ENCODE assay signal across 1 cellular context in the genomic region with DNA sequence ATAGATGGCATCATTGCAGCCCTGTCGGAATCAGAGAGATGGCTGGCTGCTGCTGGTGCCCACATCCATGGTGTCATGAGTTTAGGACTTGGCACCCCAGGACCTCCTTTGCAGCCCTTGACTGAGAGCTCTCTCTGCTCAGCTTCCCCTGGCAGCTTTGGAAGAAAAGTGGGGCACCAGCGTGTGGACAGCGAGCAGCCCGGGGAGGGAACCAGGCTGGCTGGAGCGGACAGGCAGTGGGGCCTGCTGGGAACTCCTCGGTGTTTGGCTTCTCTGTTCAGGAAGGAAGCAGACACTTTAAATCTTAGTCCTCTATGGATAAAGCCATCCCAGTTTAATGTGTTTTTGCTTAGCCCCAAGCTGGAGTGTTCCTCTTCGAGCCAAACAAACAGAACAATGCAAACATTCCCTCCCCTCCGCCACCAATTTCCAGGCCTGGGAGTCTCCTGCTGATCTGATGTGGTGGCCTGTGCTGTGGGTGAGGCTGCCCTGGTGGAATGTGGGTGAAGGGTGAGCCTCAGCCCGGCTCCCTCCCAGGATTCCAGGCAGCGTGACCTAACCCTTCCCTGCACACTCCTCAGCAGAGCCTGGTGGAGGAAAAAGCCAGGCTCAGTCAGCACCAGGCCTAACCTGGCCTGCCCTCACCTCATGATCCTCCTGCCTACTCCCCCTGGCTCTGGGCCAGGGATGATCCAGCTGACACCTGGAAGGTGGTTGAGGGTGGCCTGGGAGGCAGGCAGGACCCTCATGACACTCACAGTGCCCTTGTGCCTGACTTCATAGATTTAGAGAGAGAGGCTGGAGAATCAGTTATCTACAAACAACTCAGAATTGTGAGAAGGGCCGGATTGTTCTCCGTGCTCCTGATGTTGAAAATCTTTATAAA.
A peak's percentile ranks its signal among the peaks of the same experiment; 100 is the strongest.
TF ChIP-seq lines count a peak whose summit lies in the region.

No MANE protein-coding gene starts in this region.

TF ChIP-seq in HepG2, 621 proteins besides CTCF, POLR2A, EP300 and RAD21 (continues in another document):
- TF ChIP-seq ZNF782 (CRISPR knock-in tag; IDR thresholded peaks at IDR 0.05; ENCODE audit: borderline replicate concordance) (no peak), REPIN1 (CRISPR knock-in tag; IDR thresholded peaks at IDR 0.05; ENCODE audit: borderline replicate concordance, low read depth) (0 out of 2 replicates have a peak, but pooled peaks have one; percentile 21), JUND (CRISPR knock-in tag; IDR thresholded peaks at IDR 0.05) (no peak), ELF3 (CRISPR knock-in tag; IDR thresholded peaks at IDR 0.05) (0 out of 2 replicates have a peak, but pooled peaks have one; percentile 24), HCFC1 (IDR thresholded peaks at IDR 0.05; ENCODE audit: low read depth, low read length) (no peak; the same call in 1 of the 2 replicates), ZSCAN22 (CRISPR knock-in tag; IDR thresholded peaks at IDR 0.05) (no peak), HNF4A (CRISPR knock-in tag; IDR thresholded peaks at IDR 0.05) (no peak), ZNF225 (CRISPR knock-in tag; IDR thresholded peaks at IDR 0.05) (no peak; the same call in 1 of the 2 replicates), TEAD3 (CRISPR knock-in tag; optimal IDR thresholded peaks at IDR 0.05; ENCODE audit: borderline replicate concordance) (peak; percentile 88), FOSL2 (CRISPR knock-in tag; IDR thresholded peaks at IDR 0.05) (peak; percentile 48; the same call in 1 of the 2 replicates), ZNF136 (CRISPR knock-in tag; IDR thresholded peaks at IDR 0.05; ENCODE audit: low read depth) (no peak), SOX6 (IDR thresholded peaks at IDR 0.05) (no peak), SOX6 (CRISPR knock-in tag; IDR thresholded peaks at IDR 0.05) (peak; percentile 60), ZFX (CRISPR knock-in tag; IDR thresholded peaks at IDR 0.05; ENCODE audit: low read depth) (peak; percentile 65), MAFK (conservative IDR thresholded peaks at IDR 0.05 in 1 of 2, IDR thresholded peaks at IDR 0.05 in 1 of 2; ENCODE audit: low read length in 2 of 2) (0 out of 4 replicates have a peak, but pooled peaks of 1 of the 2 experiments have one; percentile 6), RXRA (CRISPR knock-in tag; IDR thresholded peaks at IDR 0.05) (peak; percentile 95), KDM5B (CRISPR knock-in tag; IDR thresholded peaks at IDR 0.05; ENCODE audit: borderline replicate concordance) (0 out of 2 replicates have a peak, but pooled peaks have one; percentile 26), FOXP1 (IDR thresholded peaks at IDR 0.05) (no peak), FOXP1 (CRISPR knock-in tag; IDR thresholded peaks at IDR 0.05) (peak; percentile 5; the same call in 1 of the 2 replicates), PPARG (CRISPR knock-in tag; conservative IDR thresholded peaks at IDR 0.05) (peak; percentile 98), ZNF44 (CRISPR knock-in tag; IDR thresholded peaks at IDR 0.05) (no peak), TARDBP (CRISPR knock-in tag; IDR thresholded peaks at IDR 0.05) (0 out of 2 replicates have a peak, but pooled peaks have one; percentile 23), ZNF343 (CRISPR knock-in tag; IDR thresholded peaks at IDR 0.05) (peak; percentile 28; the same call in 1 of the 2 replicates), RARA (CRISPR knock-in tag; IDR thresholded peaks at IDR 0.05) (peak; percentile 51)
- TF ChIP-seq, protein P1, sequence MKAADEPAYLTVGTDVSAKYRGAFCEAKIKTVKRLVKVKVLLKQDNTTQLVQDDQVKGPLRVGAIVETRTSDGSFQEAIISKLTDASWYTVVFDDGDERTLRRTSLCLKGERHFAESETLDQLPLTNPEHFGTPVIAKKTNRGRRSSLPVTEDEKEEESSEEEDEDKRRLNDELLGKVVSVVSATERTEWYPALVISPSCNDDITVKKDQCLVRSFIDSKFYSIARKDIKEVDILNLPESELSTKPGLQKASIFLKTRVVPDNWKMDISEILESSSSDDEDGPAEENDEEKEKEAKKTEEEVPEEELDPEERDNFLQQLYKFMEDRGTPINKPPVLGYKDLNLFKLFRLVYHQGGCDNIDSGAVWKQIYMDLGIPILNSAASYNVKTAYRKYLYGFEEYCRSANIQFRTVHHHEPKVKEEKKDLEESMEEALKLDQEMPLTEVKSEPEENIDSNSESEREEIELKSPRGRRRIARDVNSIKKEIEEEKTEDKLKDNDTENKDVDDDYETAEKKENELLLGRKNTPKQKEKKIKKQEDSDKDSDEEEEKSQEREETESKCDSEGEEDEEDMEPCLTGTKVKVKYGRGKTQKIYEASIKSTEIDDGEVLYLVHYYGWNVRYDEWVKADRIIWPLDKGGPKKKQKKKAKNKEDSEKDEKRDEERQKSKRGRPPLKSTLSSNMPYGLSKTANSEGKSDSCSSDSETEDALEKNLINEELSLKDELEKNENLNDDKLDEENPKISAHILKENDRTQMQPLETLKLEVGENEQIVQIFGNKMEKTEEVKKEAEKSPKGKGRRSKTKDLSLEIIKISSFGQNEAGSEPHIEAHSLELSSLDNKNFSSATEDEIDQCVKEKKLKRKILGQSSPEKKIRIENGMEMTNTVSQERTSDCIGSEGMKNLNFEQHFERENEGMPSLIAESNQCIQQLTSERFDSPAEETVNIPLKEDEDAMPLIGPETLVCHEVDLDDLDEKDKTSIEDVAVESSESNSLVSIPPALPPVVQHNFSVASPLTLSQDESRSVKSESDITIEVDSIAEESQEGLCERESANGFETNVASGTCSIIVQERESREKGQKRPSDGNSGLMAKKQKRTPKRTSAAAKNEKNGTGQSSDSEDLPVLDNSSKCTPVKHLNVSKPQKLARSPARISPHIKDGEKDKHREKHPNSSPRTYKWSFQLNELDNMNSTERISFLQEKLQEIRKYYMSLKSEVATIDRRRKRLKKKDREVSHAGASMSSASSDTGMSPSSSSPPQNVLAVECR (CRISPR knock-in tag; IDR thresholded peaks at IDR 0.05; ENCODE audit: borderline replicate concordance): peak; percentile 39; the same call in 1 of the 2 replicates
- TF ChIP-seq, protein P2, sequence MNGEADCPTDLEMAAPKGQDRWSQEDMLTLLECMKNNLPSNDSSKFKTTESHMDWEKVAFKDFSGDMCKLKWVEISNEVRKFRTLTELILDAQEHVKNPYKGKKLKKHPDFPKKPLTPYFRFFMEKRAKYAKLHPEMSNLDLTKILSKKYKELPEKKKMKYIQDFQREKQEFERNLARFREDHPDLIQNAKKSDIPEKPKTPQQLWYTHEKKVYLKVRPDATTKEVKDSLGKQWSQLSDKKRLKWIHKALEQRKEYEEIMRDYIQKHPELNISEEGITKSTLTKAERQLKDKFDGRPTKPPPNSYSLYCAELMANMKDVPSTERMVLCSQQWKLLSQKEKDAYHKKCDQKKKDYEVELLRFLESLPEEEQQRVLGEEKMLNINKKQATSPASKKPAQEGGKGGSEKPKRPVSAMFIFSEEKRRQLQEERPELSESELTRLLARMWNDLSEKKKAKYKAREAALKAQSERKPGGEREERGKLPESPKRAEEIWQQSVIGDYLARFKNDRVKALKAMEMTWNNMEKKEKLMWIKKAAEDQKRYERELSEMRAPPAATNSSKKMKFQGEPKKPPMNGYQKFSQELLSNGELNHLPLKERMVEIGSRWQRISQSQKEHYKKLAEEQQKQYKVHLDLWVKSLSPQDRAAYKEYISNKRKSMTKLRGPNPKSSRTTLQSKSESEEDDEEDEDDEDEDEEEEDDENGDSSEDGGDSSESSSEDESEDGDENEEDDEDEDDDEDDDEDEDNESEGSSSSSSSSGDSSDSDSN (CRISPR knock-in tag; IDR thresholded peaks at IDR 0.05): peak; percentile 68
- TF ChIP-seq, protein P3, sequence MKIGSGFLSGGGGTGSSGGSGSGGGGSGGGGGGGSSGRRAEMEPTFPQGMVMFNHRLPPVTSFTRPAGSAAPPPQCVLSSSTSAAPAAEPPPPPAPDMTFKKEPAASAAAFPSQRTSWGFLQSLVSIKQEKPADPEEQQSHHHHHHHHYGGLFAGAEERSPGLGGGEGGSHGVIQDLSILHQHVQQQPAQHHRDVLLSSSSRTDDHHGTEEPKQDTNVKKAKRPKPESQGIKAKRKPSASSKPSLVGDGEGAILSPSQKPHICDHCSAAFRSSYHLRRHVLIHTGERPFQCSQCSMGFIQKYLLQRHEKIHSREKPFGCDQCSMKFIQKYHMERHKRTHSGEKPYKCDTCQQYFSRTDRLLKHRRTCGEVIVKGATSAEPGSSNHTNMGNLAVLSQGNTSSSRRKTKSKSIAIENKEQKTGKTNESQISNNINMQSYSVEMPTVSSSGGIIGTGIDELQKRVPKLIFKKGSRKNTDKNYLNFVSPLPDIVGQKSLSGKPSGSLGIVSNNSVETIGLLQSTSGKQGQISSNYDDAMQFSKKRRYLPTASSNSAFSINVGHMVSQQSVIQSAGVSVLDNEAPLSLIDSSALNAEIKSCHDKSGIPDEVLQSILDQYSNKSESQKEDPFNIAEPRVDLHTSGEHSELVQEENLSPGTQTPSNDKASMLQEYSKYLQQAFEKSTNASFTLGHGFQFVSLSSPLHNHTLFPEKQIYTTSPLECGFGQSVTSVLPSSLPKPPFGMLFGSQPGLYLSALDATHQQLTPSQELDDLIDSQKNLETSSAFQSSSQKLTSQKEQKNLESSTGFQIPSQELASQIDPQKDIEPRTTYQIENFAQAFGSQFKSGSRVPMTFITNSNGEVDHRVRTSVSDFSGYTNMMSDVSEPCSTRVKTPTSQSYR (CRISPR knock-in tag; IDR thresholded peaks at IDR 0.05; ENCODE audit: borderline replicate concordance): peak; percentile 22; the same call in 1 of the 2 replicates
- TF ChIP-seq, protein P4, sequence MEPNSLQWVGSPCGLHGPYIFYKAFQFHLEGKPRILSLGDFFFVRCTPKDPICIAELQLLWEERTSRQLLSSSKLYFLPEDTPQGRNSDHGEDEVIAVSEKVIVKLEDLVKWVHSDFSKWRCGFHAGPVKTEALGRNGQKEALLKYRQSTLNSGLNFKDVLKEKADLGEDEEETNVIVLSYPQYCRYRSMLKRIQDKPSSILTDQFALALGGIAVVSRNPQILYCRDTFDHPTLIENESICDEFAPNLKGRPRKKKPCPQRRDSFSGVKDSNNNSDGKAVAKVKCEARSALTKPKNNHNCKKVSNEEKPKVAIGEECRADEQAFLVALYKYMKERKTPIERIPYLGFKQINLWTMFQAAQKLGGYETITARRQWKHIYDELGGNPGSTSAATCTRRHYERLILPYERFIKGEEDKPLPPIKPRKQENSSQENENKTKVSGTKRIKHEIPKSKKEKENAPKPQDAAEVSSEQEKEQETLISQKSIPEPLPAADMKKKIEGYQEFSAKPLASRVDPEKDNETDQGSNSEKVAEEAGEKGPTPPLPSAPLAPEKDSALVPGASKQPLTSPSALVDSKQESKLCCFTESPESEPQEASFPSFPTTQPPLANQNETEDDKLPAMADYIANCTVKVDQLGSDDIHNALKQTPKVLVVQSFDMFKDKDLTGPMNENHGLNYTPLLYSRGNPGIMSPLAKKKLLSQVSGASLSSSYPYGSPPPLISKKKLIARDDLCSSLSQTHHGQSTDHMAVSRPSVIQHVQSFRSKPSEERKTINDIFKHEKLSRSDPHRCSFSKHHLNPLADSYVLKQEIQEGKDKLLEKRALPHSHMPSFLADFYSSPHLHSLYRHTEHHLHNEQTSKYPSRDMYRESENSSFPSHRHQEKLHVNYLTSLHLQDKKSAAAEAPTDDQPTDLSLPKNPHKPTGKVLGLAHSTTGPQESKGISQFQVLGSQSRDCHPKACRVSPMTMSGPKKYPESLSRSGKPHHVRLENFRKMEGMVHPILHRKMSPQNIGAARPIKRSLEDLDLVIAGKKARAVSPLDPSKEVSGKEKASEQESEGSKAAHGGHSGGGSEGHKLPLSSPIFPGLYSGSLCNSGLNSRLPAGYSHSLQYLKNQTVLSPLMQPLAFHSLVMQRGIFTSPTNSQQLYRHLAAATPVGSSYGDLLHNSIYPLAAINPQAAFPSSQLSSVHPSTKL (CRISPR knock-in tag; IDR thresholded peaks at IDR 0.05): peak; percentile 51; the same call in 1 of the 2 replicates
- TF ChIP-seq, protein P5, sequence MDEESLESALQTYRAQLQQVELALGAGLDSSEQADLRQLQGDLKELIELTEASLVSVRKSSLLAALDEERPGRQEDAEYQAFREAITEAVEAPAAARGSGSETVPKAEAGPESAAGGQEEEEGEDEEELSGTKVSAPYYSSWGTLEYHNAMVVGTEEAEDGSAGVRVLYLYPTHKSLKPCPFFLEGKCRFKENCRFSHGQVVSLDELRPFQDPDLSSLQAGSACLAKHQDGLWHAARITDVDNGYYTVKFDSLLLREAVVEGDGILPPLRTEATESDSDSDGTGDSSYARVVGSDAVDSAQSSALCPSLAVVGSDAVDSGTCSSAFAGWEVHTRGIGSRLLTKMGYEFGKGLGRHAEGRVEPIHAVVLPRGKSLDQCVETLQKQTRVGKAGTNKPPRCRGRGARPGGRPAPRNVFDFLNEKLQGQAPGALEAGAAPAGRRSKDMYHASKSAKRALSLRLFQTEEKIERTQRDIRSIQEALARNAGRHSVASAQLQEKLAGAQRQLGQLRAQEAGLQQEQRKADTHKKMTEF (CRISPR knock-in tag; IDR thresholded peaks at IDR 0.05): peak; percentile 48; the same call in 1 of the 2 replicates
- TF ChIP-seq, protein P6, sequence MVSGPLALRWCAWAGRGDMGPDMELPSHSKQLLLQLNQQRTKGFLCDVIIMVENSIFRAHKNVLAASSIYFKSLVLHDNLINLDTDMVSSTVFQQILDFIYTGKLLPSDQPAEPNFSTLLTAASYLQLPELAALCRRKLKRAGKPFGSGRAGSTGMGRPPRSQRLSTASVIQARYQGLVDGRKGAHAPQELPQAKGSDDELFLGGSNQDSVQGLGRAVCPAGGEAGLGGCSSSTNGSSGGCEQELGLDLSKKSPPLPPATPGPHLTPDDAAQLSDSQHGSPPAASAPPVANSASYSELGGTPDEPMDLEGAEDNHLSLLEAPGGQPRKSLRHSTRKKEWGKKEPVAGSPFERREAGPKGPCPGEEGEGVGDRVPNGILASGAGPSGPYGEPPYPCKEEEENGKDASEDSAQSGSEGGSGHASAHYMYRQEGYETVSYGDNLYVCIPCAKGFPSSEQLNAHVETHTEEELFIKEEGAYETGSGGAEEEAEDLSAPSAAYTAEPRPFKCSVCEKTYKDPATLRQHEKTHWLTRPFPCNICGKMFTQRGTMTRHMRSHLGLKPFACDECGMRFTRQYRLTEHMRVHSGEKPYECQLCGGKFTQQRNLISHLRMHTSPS (CRISPR knock-in tag; IDR thresholded peaks at IDR 0.05; ENCODE audit: low read depth): peak; percentile 21; the same call in 1 of the 2 replicates
- TF ChIP-seq, protein P7, sequence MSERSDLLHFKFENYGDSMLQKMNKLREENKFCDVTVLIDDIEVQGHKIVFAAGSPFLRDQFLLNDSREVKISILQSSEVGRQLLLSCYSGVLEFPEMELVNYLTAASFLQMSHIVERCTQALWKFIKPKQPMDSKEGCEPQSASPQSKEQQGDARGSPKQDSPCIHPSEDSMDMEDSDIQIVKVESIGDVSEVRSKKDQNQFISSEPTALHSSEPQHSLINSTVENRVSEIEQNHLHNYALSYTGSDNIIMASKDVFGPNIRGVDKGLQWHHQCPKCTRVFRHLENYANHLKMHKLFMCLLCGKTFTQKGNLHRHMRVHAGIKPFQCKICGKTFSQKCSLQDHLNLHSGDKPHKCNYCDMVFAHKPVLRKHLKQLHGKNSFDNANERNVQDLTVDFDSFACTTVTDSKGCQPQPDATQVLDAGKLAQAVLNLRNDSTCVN (CRISPR knock-in tag; IDR thresholded peaks at IDR 0.05; ENCODE audit: borderline replicate concordance): 0 out of 2 replicates have a peak, but pooled peaks have one; percentile 43
- TF ChIP-seq, protein P8, sequence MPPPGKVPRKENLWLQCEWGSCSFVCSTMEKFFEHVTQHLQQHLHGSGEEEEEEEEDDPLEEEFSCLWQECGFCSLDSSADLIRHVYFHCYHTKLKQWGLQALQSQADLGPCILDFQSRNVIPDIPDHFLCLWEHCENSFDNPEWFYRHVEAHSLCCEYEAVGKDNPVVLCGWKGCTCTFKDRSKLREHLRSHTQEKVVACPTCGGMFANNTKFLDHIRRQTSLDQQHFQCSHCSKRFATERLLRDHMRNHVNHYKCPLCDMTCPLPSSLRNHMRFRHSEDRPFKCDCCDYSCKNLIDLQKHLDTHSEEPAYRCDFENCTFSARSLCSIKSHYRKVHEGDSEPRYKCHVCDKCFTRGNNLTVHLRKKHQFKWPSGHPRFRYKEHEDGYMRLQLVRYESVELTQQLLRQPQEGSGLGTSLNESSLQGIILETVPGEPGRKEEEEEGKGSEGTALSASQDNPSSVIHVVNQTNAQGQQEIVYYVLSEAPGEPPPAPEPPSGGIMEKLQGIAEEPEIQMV (CRISPR knock-in tag; IDR thresholded peaks at IDR 0.05; ENCODE audit: low read depth): no peak
